In genomic region chr20:25750765-25751696, GRCh38 we compare ENCODE assay signal across 8 cellular contexts. TPM values are rescaled to one million over a fixed set of nuclear protein-coding genes. Genes with fewer than 3 reads are reported as not detected.
DNase-seq lines count a peak whose midpoint lies in the region; FAIRE-seq and TF ChIP-seq lines count a peak whose summit lies in the region.

No MANE protein-coding gene starts in this region.

- no peak overlapping the region for H3K27ac Mint-ChIP-seq in IgD-negative memory B cell

- no peaks in the 10 kb centered on the region for H3K9me3 Mint-ChIP-seq in IgD-negative memory B cell

- peaks cover 0 to 10% (median 0%) of the 10 kb centered on the region in 3 donors for H3K4me1 Mint-ChIP-seq in IgD-negative memory B cell

- H3K4me3 Mint-ChIP-seq in IgD-negative memory B cell = peak overlapping the region; percentile 79 to 91 (median 90)

- no peaks in the 10 kb centered on the region for H3K36me3 ChIP-seq in liver (ENCODE audit: control insufficient read depth in 4 of 4, insufficient read depth in 3 of 4, low read depth in 1 of 4, low read length in 3 of 4)

- POLR2A ChIA-PET in AG04449 (lab: Yijun Ruan, JAX) = no interaction called here

- H3K9me3 ChIP-seq in liver (ENCODE audit: control insufficient read depth in 4 of 4, low read length in 3 of 4) = no peaks in the 10 kb centered on the region

- DNase-seq in AG04449 (ENCODE audit: low read depth, low spot score) (no peak), GM19239 (ENCODE audit: insufficient read length, low spot score) (peak; percentile 23), cerebellar cortex (ENCODE audit: low spot score) (peak; percentile 51), DMS79 (lab: John Stamatoyannopoulos, UW) (no peak)
- peak in 3 of 4 experiments; percentile 19 to 27 (median 26) for DNase-seq in activated CD4-positive, CD25-positive, alpha-beta regulatory T cell (lab: John Stamatoyannopoulos, UW)
- DNase-seq in stimulated activated CD4-positive, alpha-beta T cell treated with anti-CD3 and anti-CD28 coated beads, TNF-alpha, amount 100 ng/mL, for 1 hour (ENCODE audit: low read depth in 3 of 3, low spot score in 1 of 3) = peak; percentile 18 to 40 (median 29)

- no peak overlapping the region for H3K27ac ChIP-seq in liver (ENCODE audit: low read depth in 1 of 2, low read length in 2 of 2)

- TF ChIP-seq CTCF in AG04449 (IDR thresholded peaks at IDR 0.05; ENCODE audit: insufficient read depth, low read length, missing control alignments) = no peak
- no peak for TF ChIP-seq CTCF in liver (IDR thresholded peaks at IDR 0.05; ENCODE audit: low read depth, low read length, missing input control)

- no peaks in the 10 kb centered on the region for H3K27me3 Mint-ChIP-seq in IgD-negative memory B cell

- CTCF ChIA-PET in AG04449 (lab: Yijun Ruan, JAX) = no interaction called here

- H3K4me1 ChIP-seq in liver (ENCODE audit: control insufficient read depth in 4 of 4, insufficient read depth in 4 of 4, low read length in 3 of 4) = peaks cover 0 to 11% (median 2%) of the 10 kb centered on the region in 4 donors

- no peak for FAIRE-seq in GM19239 (lab: Jason Lieb, UNC)

- peak overlapping the region; percentile 50 for H3K4me3 ChIP-seq in AG04449 (ENCODE audit: low read depth, low read length)
- H3K4me3 ChIP-seq in liver (ENCODE audit: low read depth in 1 of 3, low read length in 3 of 3) = peak overlapping the region; percentile 53 to 81 (median 65)

- WGBS in liver = 22% methylated on average over 36 of the region's 36 CpGs

- no peaks in the 10 kb centered on the region for H3K36me3 Mint-ChIP-seq in IgD-negative memory B cell

- no peak for TF ChIP-seq RAD21 in liver (IDR thresholded peaks at IDR 0.05)

- H3K9ac ChIP-seq in liver (ENCODE audit: low read depth in 1 of 2, low read length in 2 of 2) = no peak overlapping the region

- H3K27me3 ChIP-seq in liver (ENCODE audit: control insufficient read depth in 4 of 4, insufficient read depth in 4 of 4, low read length in 3 of 4) = no peaks in the 10 kb centered on the region

TF ChIP-seq in liver, 16 proteins besides CTCF, POLR2A, EP300 and RAD21:
- TF ChIP-seq YY1 (IDR thresholded peaks at IDR 0.05) (no peak), MAX (IDR thresholded peaks at IDR 0.05) (no peak), GABPA (IDR thresholded peaks at IDR 0.05 in 1 of 2, conservative IDR thresholded peaks at IDR 0.05 in 1 of 2) (no peak), HNF4A (conservative IDR thresholded peaks at IDR 0.05) (no peak), RXRA (IDR thresholded peaks at IDR 0.05) (no peak), TAF1 (conservative IDR thresholded peaks at IDR 0.05) (no peak)

RNA-seq across cellular contexts. Expression of gene ZNF337, which starts 54.4 kb away (rescaled TPM):
- polyA plus RNA-seq in IgD-negative memory B cell (10.3 TPM), liver (1 to 10 TPM; 1.1 to 2.8 TPM)
- 1 to 10 TPM; 3.6 to 5.9 TPM for total RNA-seq in liver

Comparison
In these comparisons a context has a peak if more than half of its experiments do, and no peak if none do; other contexts are left out.
1. DNase-seq: peak in GM19239 (single experiment), activated CD4-positive, CD25-positive, alpha-beta regulatory T cell (3 of 4), cerebellar cortex (single experiment) and stimulated activated CD4-positive, alpha-beta T cell treated with anti-CD3 and anti-CD28 coated beads, TNF-alpha, amount 100 ng/mL, for 1 hour (3 of 3); none in AG04449 (single experiment) and DMS79 (single experiment).